In the genomic region with DNA sequence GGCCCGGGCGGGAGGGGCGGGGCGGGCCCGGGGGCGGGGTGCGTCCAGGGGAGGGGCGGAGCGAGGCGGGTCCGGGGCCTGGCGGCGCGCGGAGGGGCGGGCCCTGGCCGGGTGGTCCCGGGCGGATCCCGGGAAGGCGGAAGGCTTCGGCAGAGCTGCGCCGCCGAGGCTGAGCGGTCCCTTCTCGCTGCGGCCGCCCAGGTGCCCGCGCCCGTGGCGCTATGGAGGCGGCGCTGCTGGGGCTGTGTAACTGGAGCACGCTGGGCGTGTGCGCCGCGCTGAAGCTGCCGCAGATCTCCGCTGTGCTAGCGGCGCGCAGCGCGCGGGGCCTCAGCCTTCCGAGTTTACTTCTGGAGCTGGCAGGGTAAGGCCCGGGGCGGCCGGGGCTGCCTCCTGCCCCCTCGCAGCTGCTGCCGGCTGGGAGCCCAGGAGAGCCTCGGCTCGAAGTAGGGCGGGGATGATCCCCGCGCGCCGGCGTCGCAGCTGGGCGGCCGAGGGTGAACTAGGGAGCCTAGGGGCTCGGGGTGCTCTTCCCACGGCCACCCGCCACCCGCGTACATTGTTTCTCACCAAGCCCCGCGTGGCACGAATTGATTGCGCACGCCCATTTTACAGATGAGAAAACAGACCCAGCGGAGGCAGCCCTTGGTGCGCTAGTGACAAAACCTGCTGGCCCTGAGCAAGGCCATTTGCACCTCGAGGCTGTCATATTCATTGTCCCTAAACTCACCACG, we compare ENCODE assay signal across 8 cellular contexts. TPM values are rescaled to one million over a fixed set of nuclear protein-coding genes. Genes with fewer than 3 reads are reported as not detected.
DNase-seq lines count a peak whose midpoint lies in the region; ATAC-seq lines count a peak whose summit lies in the region.

TSS of gene SLC66A3 (plus strand) at position 142 of the 734 bp plus-strand sequence. CDS start at position 222, 80 bp downstream.

- H3K27me3 Mint-ChIP-seq in activated T-cell treated with anti-CD3 and anti-CD28 coated beads, Interleukin-2, amount 50 U/mL, for 4 hours (ENCODE audit: low read depth): no peaks in the 10 kb centered on the region

- H3K4me3 Mint-ChIP-seq in activated T-cell treated with anti-CD3 and anti-CD28 coated beads, Interleukin-2, amount 50 U/mL, for 4 hours: peak within 1 kb of the TSS; percentile 80

- ATAC-seq in GM19372 (IDR thresholded peaks at IDR 0.05; ENCODE audit: low read depth, unreplicated experiment) (peak; percentile 71), HG03442 (IDR thresholded peaks at IDR 0.05; ENCODE audit: unreplicated experiment) (peak; percentile 72)
- peak; percentile 87 for ATAC-seq in activated T-cell treated with anti-CD3 and anti-CD28 coated beads, Interleukin-2, amount 50 U/mL, for 4 hours

- H3K9me3 Mint-ChIP-seq in activated T-cell treated with anti-CD3 and anti-CD28 coated beads, Interleukin-2, amount 50 U/mL, for 4 hours: no peaks in the 10 kb centered on the region

- H3K4me1 Mint-ChIP-seq in activated T-cell treated with anti-CD3 and anti-CD28 coated beads, Interleukin-2, amount 50 U/mL, for 4 hours (ENCODE audit: low read depth): peaks cover 20% of the 10 kb centered on the region

- intact Hi-C loops in posterior vena cava (cut with DNase I): no loop called here

- peak; percentile 97 for DNase-seq in DMS 273 (lab: John Stamatoyannopoulos, UW; ENCODE audit: unreplicated experiment)
- peak; percentile 82 for DNase-seq in NCI-H510A treated with DMSO at 0.1 percent for 48 hours (lab: John Stamatoyannopoulos, UW)
- no peak for DNase-seq in activated T-cell treated with anti-CD3 and anti-CD28 coated beads, Interleukin-2, amount 50 U/mL, for 4 hours
- no peak for DNase-seq in glomerular endothelial cell (ENCODE audit: extremely low read depth, low read depth, low spot score)
- DNase-seq in posterior vena cava (ENCODE audit: low spot score): no peak
- DNase-seq in iPS-NIHi11 (ENCODE audit: low spot score): no peak

- no peaks in the 10 kb centered on the region for H3K36me3 Mint-ChIP-seq in activated T-cell treated with anti-CD3 and anti-CD28 coated beads, Interleukin-2, amount 50 U/mL, for 4 hours (ENCODE audit: insufficient read depth)

RNA-seq across cellular contexts. Expression of gene SLC66A3, which starts in this region (rescaled TPM):
- total RNA-seq in activated T-cell treated with anti-CD3 and anti-CD28 coated beads, Interleukin-2, amount 50 U/mL, for 4 hours: 1 to 10 TPM; 5.3 to 6.9 (median 6.7) TPM
- total RNA-seq in glomerular endothelial cell (23.3 and 41.5 TPM in 2 replicates), posterior vena cava (10 to 100 TPM; 20.3 to 36.9 TPM)

Comparison
In these comparisons a context has a peak if more than half of its experiments do, and no peak if none do; other contexts are left out.
1. DNase-seq: peak in DMS 273 (single experiment) and NCI-H510A treated with DMSO at 0.1 percent for 48 hours (single experiment); none in activated T-cell treated with anti-CD3 and anti-CD28 coated beads, Interleukin-2, amount 50 U/mL, for 4 hours (single experiment), glomerular endothelial cell (single experiment), posterior vena cava (single experiment) and iPS-NIHi11 (single experiment).
2. Peak in every context shown above with its lines, with median percentiles within 50 percentile points of each other: ATAC-seq.